Comparison of ENCODE assay signal across 1 cellular context in genomic region chr18:28766027-28766426, GRCh38.
TF ChIP-seq lines count a peak whose summit lies in the region.

No MANE protein-coding gene starts in this region.

TF ChIP-seq in HEK293, 187 proteins besides CTCF, POLR2A, EP300 and RAD21 (continued from another document):
- TF ChIP-seq ZEB2 (tag by site-specific recombination; IDR thresholded peaks at IDR 0.05): no peak
